Comparison of ENCODE assay signal across 8 cellular contexts in genomic region chr4:25439913-25440477, GRCh38.
DNase-seq lines count a peak whose midpoint lies in the region; ATAC-seq lines count a peak whose summit lies in the region.

No MANE protein-coding gene starts in this region.

- no peak overlapping the region for H3K27ac Mint-ChIP-seq in stimulated activated naive B cell treated with anti-CD40 and anti-IgM and Interleukin-4, amounts not matched to agents 10 μg/mL and 1 μg/mL and 100 μg/mL, for 72 hours

- DNase-seq in CMK (ENCODE audit: low read depth) = peak; percentile 54
- peak; percentile 66 for DNase-seq in GM19240 (ENCODE audit: insufficient read length, low spot score)
- peak; percentile 79 for DNase-seq in NCI-H2227 (lab: John Stamatoyannopoulos, UW; ENCODE audit: unreplicated experiment)
- peak; percentile 39 for DNase-seq in activated CD4-positive, CD25-positive, alpha-beta regulatory T cell treated with anti-CD3 and anti-CD28 coated beads, Interleukin-2, amount 50 U/mL, for 72 hours
- peak; percentile 64 for DNase-seq in ecto neural progenitor cell (ENCODE audit: low spot score)
- DNase-seq in lung microvascular endothelial cell (ENCODE audit: low read depth in 2 of 2) = peak; percentile 76 to 82
- peak; percentile 29 for DNase-seq in stimulated activated naive B cell treated with anti-CD40 and anti-IgM and Interleukin-4, amounts not matched to agents 10 μg/mL and 1 μg/mL and 100 μg/mL, for 72 hours

- H3K9me3 Mint-ChIP-seq in stimulated activated naive B cell treated with anti-CD40 and anti-IgM and Interleukin-4, amounts not matched to agents 10 μg/mL and 1 μg/mL and 100 μg/mL, for 72 hours = peaks cover 0 to 4% of the 10 kb centered on the region in 2 donors

- no peak overlapping the region for H3K4me3 Mint-ChIP-seq in stimulated activated naive B cell treated with anti-CD40 and anti-IgM and Interleukin-4, amounts not matched to agents 10 μg/mL and 1 μg/mL and 100 μg/mL, for 72 hours

- peak; percentile 70 for ATAC-seq in HG03280 (IDR thresholded peaks at IDR 0.05; ENCODE audit: unreplicated experiment)
- ATAC-seq in stimulated activated naive B cell treated with anti-CD40 and anti-IgM and Interleukin-4, amounts not matched to agents 10 μg/mL and 1 μg/mL and 100 μg/mL, for 72 hours (replicated peaks) = peak; percentile 87 to 93

- H3K4me1 Mint-ChIP-seq in stimulated activated naive B cell treated with anti-CD40 and anti-IgM and Interleukin-4, amounts not matched to agents 10 μg/mL and 1 μg/mL and 100 μg/mL, for 72 hours = peaks cover 0 to 2% of the 10 kb centered on the region in 2 donors

- H3K36me3 Mint-ChIP-seq in stimulated activated naive B cell treated with anti-CD40 and anti-IgM and Interleukin-4, amounts not matched to agents 10 μg/mL and 1 μg/mL and 100 μg/mL, for 72 hours = peaks cover 0 to 2% of the 10 kb centered on the region in 2 donors

- H3K27me3 Mint-ChIP-seq in stimulated activated naive B cell treated with anti-CD40 and anti-IgM and Interleukin-4, amounts not matched to agents 10 μg/mL and 1 μg/mL and 100 μg/mL, for 72 hours = peaks cover 8 to 13% of the 10 kb centered on the region in 2 donors

Comparison
In these comparisons a context has a peak if more than half of its experiments do, and no peak if none do; other contexts are left out.
1. Peak in every context shown above with its lines: DNase-seq and ATAC-seq.
2. DNase-seq: peak in every context shown above with its lines; median percentile 79 in NCI-H2227; 79 in lung microvascular endothelial cell; 66 in GM19240; 64 in ecto neural progenitor cell; 54 in CMK; 39 in activated CD4-positive, CD25-positive, alpha-beta regulatory T cell treated with anti-CD3 and anti-CD28 coated beads, Interleukin-2, amount 50 U/mL, for 72 hours; 29 in stimulated activated naive B cell treated with anti-CD40 and anti-IgM and Interleukin-4, amounts not matched to agents 10 μg/mL and 1 μg/mL and 100 μg/mL, for 72 hours.